ENCODE assay signal across 8 cellular contexts in the genomic region with DNA sequence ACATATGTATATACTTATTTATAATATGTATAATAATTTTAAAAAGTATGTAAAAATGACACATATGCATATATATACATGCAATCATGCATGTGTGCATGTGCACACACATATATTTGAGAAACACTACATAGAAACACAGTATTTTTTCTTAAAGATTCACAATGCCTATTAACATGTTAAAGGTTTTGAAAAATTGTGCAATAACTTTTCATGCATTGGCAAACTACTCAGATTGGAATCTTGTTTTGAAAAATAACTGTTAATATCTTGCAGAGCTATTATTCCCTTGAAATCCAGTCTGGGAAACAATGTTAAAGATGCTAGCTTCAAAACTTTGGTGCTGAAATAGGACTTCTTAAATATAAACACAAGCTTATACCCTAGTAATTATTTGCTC.
"Had no signal": no experiment of that assay in that cellular context is flagged by ENCODE, and none has a peak within 500 bp of the region (broad histone marks: within the 10 kb centered on the region; RNA-seq: fewer than 3 reads in every experiment).

No MANE protein-coding gene starts in this region.

- H3K4me1 ChIP-seq: HAP-1 had no signal

- H2AFZ ChIP-seq: GM23248 had no signal

- H3K27ac ChIP-seq: GM23248, HL-60 had no signal

- H3K9me3 ChIP-seq: HAP-1 had no signal

- H3K9ac ChIP-seq: GM23248 had no signal

- H3K4me3 ChIP-seq: GM23248, HAP-1 had no signal

- DNase-seq: GM23248, GOT3, H7, HFFc6, KG1 had no signal

- ATAC-seq: HCT116 had no signal

- H3K36me3 ChIP-seq: HAP-1 had no signal
